14 cellular contexts compared by ENCODE assay signal in genomic region chr20:24673678-24674570, GRCh38.
DNase-seq lines count a peak whose midpoint lies in the region; ATAC-seq and TF ChIP-seq lines count a peak whose summit lies in the region.
"Had no signal": no experiment of that assay in that cellular context is flagged by ENCODE, and none has a peak within 500 bp of the region (broad histone marks: within the 10 kb centered on the region; RNA-seq: fewer than 3 reads in every experiment).

No MANE protein-coding gene starts in this region.

- H3K9me3 Mint-ChIP-seq in chondrocyte (ENCODE audit: low read depth), result no peaks in the 10 kb centered on the region

- no peaks in the 10 kb centered on the region for H3F3A ChIP-seq in PC-3 (ENCODE audit: low read length, unreplicated experiment)

- ATAC-seq in PC-3 (peak; percentile 39), HG03280 (IDR thresholded peaks at IDR 0.05; ENCODE audit: unreplicated experiment) (no peak), GM21447 (IDR thresholded peaks at IDR 0.05; ENCODE audit: unreplicated experiment) (no peak)

- peak overlapping the region; percentile 76 for H3K4me2 ChIP-seq in PC-3 (ENCODE audit: low read length)

- H3K79me2 ChIP-seq in PC-3 (ENCODE audit: low read length), result no peaks in the 10 kb centered on the region

- H2AFZ ChIP-seq in PC-3 (ENCODE audit: low read length), result no peak overlapping the region

- no peaks in the 10 kb centered on the region for H3K27me3 Mint-ChIP-seq in chondrocyte (ENCODE audit: low read depth)

- no peaks in the 10 kb centered on the region for H3K36me3 ChIP-seq in PC-3 (ENCODE audit: low read depth, low read length)
- H3K36me3 ChIP-seq: BLaER1 treated with 17β-estradiol and CSF1 and Interleukin-3, amounts not matched to agents 10 nM and 100 nM; esophagus muscularis mucosa; pancreas; thyroid gland had no signal

- H3K4me3 ChIP-seq in PC-3 (ENCODE audit: low read length), result peak overlapping the region; percentile 17; the same call in 1 of the 2 replicates
- H3K4me3 ChIP-seq: BLaER1 treated with 17β-estradiol and CSF1 and Interleukin-3, amounts not matched to agents 10 nM and 100 nM; coronary artery; esophagus muscularis mucosa; pancreas; thyroid gland had no signal

- H3K4me3 Mint-ChIP-seq in chondrocyte (ENCODE audit: unreplicated experiment), result no peak overlapping the region

- DNase-seq in AG20443 (ENCODE audit: low spot score) (peak; percentile 44), PC-3 (peak; percentile 90), chondrocyte (ENCODE audit: low spot score) (peak; percentile 63), mesenteric fat pad (ENCODE audit: low spot score) (peak; percentile 84), activated T-cell treated with anti-CD3 and anti-CD28 coated beads for 4 hours (no peak), dedifferentiated amniotic fluid mesenchymal stem cell (ENCODE audit: extremely low spot score) (no peak)
- DNase-seq: NCI-H2171, pancreas, thyroid gland had no signal

- H3K4me1 ChIP-seq in PC-3 (ENCODE audit: insufficient read depth, low read length), result peaks cover 28% of the 10 kb centered on the region
- H3K4me1 ChIP-seq: pancreas had no signal

- peak overlapping the region; percentile 91 for H3K27ac ChIP-seq in PC-3 (ENCODE audit: low read length)
- H3K27ac ChIP-seq: BLaER1 treated with 17β-estradiol and CSF1 and Interleukin-3, amounts not matched to agents 10 nM and 100 nM; esophagus muscularis mucosa; pancreas; thyroid gland had no signal

- intact Hi-C loops in PC-3 (cut with micrococcal nuclease), result no loop called here

- H3K9ac ChIP-seq in PC-3 (ENCODE audit: low read length), result peak overlapping the region; percentile 55; the same call in 1 of the 2 replicates
- H3K9ac ChIP-seq: BLaER1 treated with 17β-estradiol and CSF1 and Interleukin-3, amounts not matched to agents 10 nM and 100 nM had no signal

- H3K9me2 ChIP-seq in PC-3 (replicated peaks; ENCODE audit: low read length), result no peaks in the 10 kb centered on the region

- H3K36me3 Mint-ChIP-seq in chondrocyte (ENCODE audit: low read depth), result no peaks in the 10 kb centered on the region

- TF ChIP-seq CTCF in PC-3 (conservative IDR thresholded peaks at IDR 0.05; ENCODE audit: low read depth, low read length) (no peak), chondrocyte (IDR thresholded peaks at IDR 0.05) (no peak)

- H3K27me3 ChIP-seq in PC-3 (ENCODE audit: low read length), result no peaks in the 10 kb centered on the region
- H3K27me3 ChIP-seq: BLaER1 treated with 17β-estradiol and CSF1 and Interleukin-3, amounts not matched to agents 10 nM and 100 nM; esophagus muscularis mucosa; pancreas; thyroid gland had no signal

- H4K20me1 ChIP-seq in PC-3 (ENCODE audit: low read length), result no peaks in the 10 kb centered on the region
- H4K20me1 ChIP-seq: BLaER1 treated with 17β-estradiol and CSF1 and Interleukin-3, amounts not matched to agents 10 nM and 100 nM had no signal

- H3K27ac Mint-ChIP-seq in chondrocyte (ENCODE audit: unreplicated experiment), result peak overlapping the region; percentile 91

- BruUV-seq in PC-3 (replicated peaks; lab: Mats Ljungman, UMichigan), result no TSS peak

- no peaks in the 10 kb centered on the region for H3K9me3 ChIP-seq in PC-3 (ENCODE audit: low read length)
- H3K9me3 ChIP-seq: BLaER1 treated with 17β-estradiol and CSF1 and Interleukin-3, amounts not matched to agents 10 nM and 100 nM; esophagus muscularis mucosa; pancreas; thyroid gland had no signal

- POLR2A ChIA-PET in PC-3 (lab: Charles Lee; ENCODE audit: unreplicated experiment), result no interaction called here

- CTCF ChIA-PET in PC-3 (lab: Charles Lee), result no interaction called here

- peaks cover 37% of the 10 kb centered on the region for H3K4me1 Mint-ChIP-seq in chondrocyte (ENCODE audit: low read depth)

Comparison
In these comparisons a context has a peak if more than half of its experiments do, and no peak if none do; other contexts are left out.
1. DNase-seq: peak in AG20443 (single experiment), PC-3 (single experiment), chondrocyte (single experiment) and mesenteric fat pad (single experiment); none in activated T-cell treated with anti-CD3 and anti-CD28 coated beads for 4 hours (single experiment) and dedifferentiated amniotic fluid mesenchymal stem cell (single experiment).